ENCODE assay signal across 1 cellular context in the genomic region with DNA sequence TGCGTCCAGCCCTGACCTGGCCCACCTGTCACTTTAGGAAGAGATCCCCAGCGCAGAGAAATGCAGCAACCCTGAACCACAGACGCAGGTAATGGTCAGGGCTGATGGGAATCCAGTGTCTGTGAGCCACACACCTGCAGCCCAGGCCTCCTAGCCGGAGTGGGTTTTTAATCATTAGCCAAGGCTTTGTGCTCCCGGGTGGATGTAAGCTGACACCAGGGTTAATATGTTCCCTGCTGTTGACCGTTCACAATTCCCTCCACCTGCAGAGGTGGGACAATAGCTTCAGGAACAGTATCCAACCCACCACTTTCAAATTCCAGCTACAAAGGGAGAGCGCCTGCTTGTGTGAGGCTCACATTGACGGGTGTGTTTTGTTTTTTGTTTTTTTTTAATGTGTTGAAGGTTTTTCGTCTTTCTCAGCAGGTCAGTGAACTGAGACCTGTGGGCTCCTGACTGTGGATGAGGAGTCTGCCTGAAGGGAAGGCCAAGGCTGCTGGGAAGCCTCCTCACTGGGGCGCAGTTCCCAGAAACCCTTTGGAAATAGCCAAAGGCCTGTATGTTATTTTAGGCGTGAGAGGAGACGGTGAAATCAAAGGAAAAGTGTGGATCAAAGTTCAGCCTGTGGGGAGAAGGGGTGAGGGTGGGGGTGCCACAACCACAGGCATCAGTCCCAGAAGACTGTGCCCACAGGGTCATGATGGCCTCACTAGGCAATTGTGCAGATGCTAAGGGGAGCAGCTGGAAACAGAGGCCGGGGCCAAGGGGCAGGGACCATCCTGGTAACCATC.
TF ChIP-seq lines count a peak whose summit lies in the region.

No MANE protein-coding gene starts in this region.

TF ChIP-seq in SK-N-SH treated with all-trans-retinoic acid at 6 μM for 48 hours, 23 proteins besides CTCF, POLR2A, EP300 and RAD21 (continued from another document):
- TF ChIP-seq ZNF8 (CRISPR knock-in tag; IDR thresholded peaks at IDR 0.05) (no peak), SNAI2 (CRISPR knock-in tag; IDR thresholded peaks at IDR 0.05) (no peak), TOX (CRISPR knock-in tag; IDR thresholded peaks at IDR 0.05; ENCODE audit: borderline replicate concordance) (no peak)
